Comparison of ENCODE assay signal across 1 cellular context in genomic region chr7:151472644-151473380, GRCh38.
TF ChIP-seq lines count a peak whose summit lies in the region.

No MANE protein-coding gene starts in this region.

TF ChIP-seq in GM23338, 12 proteins besides CTCF, POLR2A, EP300 and RAD21 (continued from another document):
- TF ChIP-seq ZNF462 (CRISPR knock-in tag; IDR thresholded peaks at IDR 0.05) (no peak), STAT1 (IDR thresholded peaks at IDR 0.05; ENCODE audit: unreplicated experiment) (no peak)
